9 cellular contexts compared by ENCODE assay signal in genomic region chr21:38811257-38811656, GRCh38. TPM values are rescaled to one million over a fixed set of nuclear protein-coding genes. Genes with fewer than 3 reads are reported as not detected.
DNase-seq lines count a peak whose midpoint lies in the region; ATAC-seq, FAIRE-seq and TF ChIP-seq lines count a peak whose summit lies in the region.
"Had no signal": no experiment of that assay in that cellular context is flagged by ENCODE, and none has a peak within 500 bp of the region (broad histone marks: within the 10 kb centered on the region; RNA-seq: fewer than 3 reads in every experiment).

No MANE protein-coding gene starts in this region.

- no peaks in the 10 kb centered on the region for H3K27me3 Mint-ChIP-seq in progenitor cell of endocrine pancreas

- peaks cover 52% of the 10 kb centered on the region for H3K4me1 ChIP-seq in DND-41 (ENCODE audit: insufficient read depth, low read length)
- H3K4me1 ChIP-seq in endothelial cell of umbilical vein (ENCODE audit: control insufficient read depth, extremely low read depth, insufficient read depth, low read length): peaks cover 43% of the 10 kb centered on the region
- no peaks in the 10 kb centered on the region for H3K4me1 ChIP-seq in uterus

- H3K27ac Mint-ChIP-seq in progenitor cell of endocrine pancreas: peak overlapping the region; percentile 86

- peak overlapping the region; percentile 76; the same call in 1 of the 2 replicates for H3K4me2 ChIP-seq in DND-41 (ENCODE audit: insufficient read depth, low read length)
- peak overlapping the region; percentile 69 for H3K4me2 ChIP-seq in endothelial cell of umbilical vein (ENCODE audit: insufficient read depth, low read length)

- POLR2A ChIA-PET in endothelial cell of umbilical vein (lab: Charles Lee): no interaction called here

- H3K9me3 ChIP-seq in DND-41 (ENCODE audit: insufficient read depth, low read length, severe bottlenecking) (no peaks in the 10 kb centered on the region), endothelial cell of umbilical vein (replicated peaks; ENCODE audit: control insufficient read depth, insufficient read depth, low read length) (no peaks in the 10 kb centered on the region), uterus (no peaks in the 10 kb centered on the region)
- H3K9me3 ChIP-seq: tibial nerve had no signal

- BruUV-seq in endothelial cell of umbilical vein (replicated peaks; lab: Mats Ljungman, UMichigan): no TSS peak

- no peak overlapping the region for H3K27ac ChIP-seq in DND-41 (ENCODE audit: low read length)
- H3K27ac ChIP-seq in endothelial cell of umbilical vein (ENCODE audit: insufficient read depth, low read depth, low read length): peak overlapping the region; percentile 85
- peak overlapping the region in 1 of 2 donors; percentile 94 for H3K27ac ChIP-seq in uterus

- no peaks in the 10 kb centered on the region for H3K9me1 ChIP-seq in endothelial cell of umbilical vein (replicated peaks; ENCODE audit: control insufficient read depth, extremely low read depth, insufficient read depth, low read length)

- intact Hi-C loops in endothelial cell of umbilical vein (cut with micrococcal nuclease): loop anchor here (1.0 kb wide), 1 partner anchor 42 kb away; no protein-coding TSS in a partner anchor
- intact Hi-C loops in uterus (cut with DNase I; ENCODE audit: low total_unique reads): no loop called here

- peaks cover 90% of the 10 kb centered on the region for H3K36me3 ChIP-seq in DND-41 (ENCODE audit: insufficient read depth, low read length)
- peaks cover 24 to 41% of the 10 kb centered on the region in 2 experiments for H3K36me3 ChIP-seq in endothelial cell of umbilical vein (ENCODE audit: control insufficient read depth in 2 of 2, extremely low read depth in 1 of 2, insufficient read depth in 2 of 2, low read length in 2 of 2)
- no peaks in the 10 kb centered on the region for H3K36me3 ChIP-seq in uterus

- H4K20me1 ChIP-seq in DND-41 (ENCODE audit: insufficient read depth, low read length): peaks cover 87% of the 10 kb centered on the region
- peaks cover 3% of the 10 kb centered on the region for H4K20me1 ChIP-seq in endothelial cell of umbilical vein (replicated peaks; ENCODE audit: control insufficient read depth, extremely low read depth, insufficient read depth, low read length)

- H3K27me3 ChIP-seq in DND-41 (ENCODE audit: insufficient read depth, low read length, poor library complexity) (no peaks in the 10 kb centered on the region), endothelial cell of umbilical vein (ENCODE audit: control insufficient read depth in 2 of 2, insufficient read depth in 2 of 2, low read length in 2 of 2) (no peaks in the 10 kb centered on the region), uterus (no peaks in the 10 kb centered on the region)
- H3K27me3 ChIP-seq: tibial nerve had no signal

- TF ChIP-seq POLR2A in endothelial cell of umbilical vein (IDR thresholded peaks at IDR 0.05; ENCODE audit: low read depth, low read length) (no peak), uterus (IDR thresholded peaks at IDR 0.05) (no peak)

- CTCF ChIA-PET in endothelial cell of umbilical vein (lab: Charles Lee): interaction anchor here (0.6 to 1.5 kb wide), 4 partner anchors 12 to 641 kb away, joined by 3 to 4 read pairs (median 3); no protein-coding TSS in a partner anchor

- DNase-seq in DND-41 (no peak), NCI-H2029 treated with DMSO at 0.1 percent for 48 hours (lab: John Stamatoyannopoulos, UW) (peak; percentile 41), endothelial cell of umbilical vein (ENCODE audit: low read depth, low spot score) (peak; percentile 87), progenitor cell of endocrine pancreas (ENCODE audit: low spot score, unreplicated experiment) (no peak), NCI-H2171 treated with DMSO at 0.1 percent for 48 hours (lab: John Stamatoyannopoulos, UW) (no peak), uterus (no peak)

- H3K4me3 ChIP-seq in DND-41 (ENCODE audit: low read depth in 1 of 2, low read length in 2 of 2): no peak overlapping the region; a peak in 1 of 4 replicates
- H3K4me3 ChIP-seq in endothelial cell of umbilical vein (replicated peaks in 1 of 3; ENCODE audit: insufficient read depth in 1 of 3, low read depth in 1 of 3, low read length in 3 of 3): peak overlapping the region in 1 of 3 experiments; percentile 23
- no peak overlapping the region for H3K4me3 ChIP-seq in uterus
- H3K4me3 ChIP-seq: tibial nerve had no signal

- peaks cover 32% of the 10 kb centered on the region for H3K36me3 Mint-ChIP-seq in progenitor cell of endocrine pancreas (ENCODE audit: insufficient read depth)

- peaks cover 52% of the 10 kb centered on the region for H3K4me1 Mint-ChIP-seq in progenitor cell of endocrine pancreas (ENCODE audit: low read depth)

- FAIRE-seq in endothelial cell of umbilical vein (lab: Jason Lieb, UNC): peak; percentile 90

- TF ChIP-seq CTCF in DND-41 (IDR thresholded peaks at IDR 0.05; ENCODE audit: borderline replicate concordance, extremely low read depth, low read length, poor library complexity, severe bottlenecking) (no peak), endothelial cell of umbilical vein (IDR thresholded peaks at IDR 0.05; ENCODE audit: extremely low read depth in 1 of 2, insufficient read depth in 1 of 2, low read depth in 1 of 2, low read length in 2 of 2) (no peak), progenitor cell of endocrine pancreas (IDR thresholded peaks at IDR 0.05; ENCODE audit: unreplicated experiment) (no peak), uterus (IDR thresholded peaks at IDR 0.05) (no peak)

- dilution Hi-C loops in endothelial cell of umbilical vein (cut with MboI; ENCODE audit: extremely low pct_ligation_motif_present, low sequenced_read_pairs): no loop called here

- peak overlapping the region; percentile 5 for H3K4me3 Mint-ChIP-seq in progenitor cell of endocrine pancreas (ENCODE audit: low read depth)

- H3K9me3 Mint-ChIP-seq in progenitor cell of endocrine pancreas (ENCODE audit: low read depth): no peaks in the 10 kb centered on the region

- H2AFZ ChIP-seq in DND-41 (ENCODE audit: low read depth, low read length) (no peak overlapping the region), endothelial cell of umbilical vein (ENCODE audit: low read depth, low read length) (no peak overlapping the region)

- ATAC-seq in DND-41 (ENCODE audit: insufficient read depth, low read depth) (no peak), GM21528 (IDR thresholded peaks at IDR 0.05; ENCODE audit: low FRiP score, unreplicated experiment) (no peak), GM18867 (IDR thresholded peaks at IDR 0.05; ENCODE audit: unreplicated experiment) (no peak)

- H3K9ac ChIP-seq in DND-41 (ENCODE audit: low read depth, low read length): no peak overlapping the region
- H3K9ac ChIP-seq in endothelial cell of umbilical vein (replicated peaks; ENCODE audit: extremely low read depth, insufficient read depth, low read length): peak overlapping the region; percentile 50

- peaks cover 96% of the 10 kb centered on the region for H3K79me2 ChIP-seq in DND-41 (ENCODE audit: insufficient read depth, low read length)
- peaks cover 64% of the 10 kb centered on the region for H3K79me2 ChIP-seq in endothelial cell of umbilical vein (ENCODE audit: control insufficient read depth, insufficient read depth, low read length)

TF ChIP-seq in endothelial cell of umbilical vein, 7 proteins besides CTCF, POLR2A, EP300 and RAD21:
- no peak for TF ChIP-seq POLR2AphosphoS5 (IDR thresholded peaks at IDR 0.05; ENCODE audit: insufficient read depth, low read depth, low read length)
- no peak for TF ChIP-seq MYC (IDR thresholded peaks at IDR 0.05; ENCODE audit: low read depth, low read length)
- peak; percentile 65 for TF ChIP-seq FOS (IDR thresholded peaks at IDR 0.05; ENCODE audit: borderline replicate concordance, insufficient read depth, low read length)
- peak; percentile 13 for TF ChIP-seq GATA2 (IDR thresholded peaks at IDR 0.05; ENCODE audit: insufficient read depth, insufficient read length, low read depth, low read length)
- peak; percentile 97 for TF ChIP-seq JUN (IDR thresholded peaks at IDR 0.05; ENCODE audit: borderline replicate concordance, insufficient read depth, insufficient read length, low read depth)

RNA-seq across cellular contexts. Expression of gene ETS2, which starts 5.5 kb away (rescaled TPM):
- total RNA-seq in endothelial cell of umbilical vein (42.1 and 54.5 TPM in 2 replicates), progenitor cell of endocrine pancreas (43.9 and 48.9 TPM in 2 replicates), uterus (100 to 1,000 TPM in 2 of 4 donors, 10 to 100 TPM in 2; 72.6 to 147 (median 98.5) TPM)
- polyA plus RNA-seq in endothelial cell of umbilical vein: 14.3 and 16.3 TPM in 2 replicates
- 19.5 and 21.1 TPM in 2 replicates for polyA plus RNA-seq in endothelial cell of umbilical vein (2011; cell fraction: cytosol; rRNA removed)
- polyA plus RNA-seq in endothelial cell of umbilical vein (2011; cell fraction: nucleus; rRNA removed): 38.9 and 39.4 TPM in 2 replicates
- polyA plus RNA-seq in endothelial cell of umbilical vein (2012): 21.6 and 28.1 TPM in 2 replicates
- polyA minus RNA-seq in endothelial cell of umbilical vein: 22.2 and 22.3 TPM in 2 replicates
- 22.4 TPM for polyA minus RNA-seq in endothelial cell of umbilical vein (2011; cell fraction: cytosol; rRNA and poly(A)+ RNA removed)
- 17.9 and 19.1 TPM in 2 replicates for polyA minus RNA-seq in endothelial cell of umbilical vein (2011; cell fraction: nucleus; rRNA and poly(A)+ RNA removed)

Comparison
In these comparisons a context has a peak if more than half of its experiments do, and no peak if none do; other contexts are left out.
1. DNase-seq: peak in NCI-H2029 treated with DMSO at 0.1 percent for 48 hours (single experiment) and endothelial cell of umbilical vein (single experiment); none in DND-41 (single experiment), progenitor cell of endocrine pancreas (single experiment), NCI-H2171 treated with DMSO at 0.1 percent for 48 hours (single experiment) and uterus (0 of 2).